ENCODE assay signal across 9 cellular contexts in genomic region chr9:37582548-37583157, GRCh38. TPM values are rescaled to one million over a fixed set of nuclear protein-coding genes. Genes with fewer than 3 reads are reported as not detected.
A peak's percentile ranks its signal among the peaks of the same experiment; 100 is the strongest.
DNase-seq lines count a peak whose midpoint lies in the region; ATAC-seq and TF ChIP-seq lines count a peak whose summit lies in the region.
"Had no signal": no experiment of that assay in that cellular context is flagged by ENCODE, and none has a peak within 500 bp of the region (broad histone marks: within the 10 kb centered on the region; RNA-seq: fewer than 3 reads in every experiment).

No MANE protein-coding gene starts in this region.

- no peaks in the 10 kb centered on the region for H3K9me3 ChIP-seq in upper lobe of right lung

- no peaks in the 10 kb centered on the region for H3K27me3 Mint-ChIP-seq in activated T-cell treated with anti-CD3 and anti-CD28 coated beads, Interleukin-2, amount 50 U/mL, for 4 hours (ENCODE audit: low read depth)
- no peaks in the 10 kb centered on the region for H3K27me3 Mint-ChIP-seq in MCF 10A (ENCODE audit: insufficient read depth, unreplicated experiment)

- H3K4me3 Mint-ChIP-seq in activated T-cell treated with anti-CD3 and anti-CD28 coated beads, Interleukin-2, amount 50 U/mL, for 4 hours: no peak overlapping the region
- no peak overlapping the region for H3K4me3 Mint-ChIP-seq in MCF 10A (ENCODE audit: unreplicated experiment)

- H3K4me1 Mint-ChIP-seq in activated T-cell treated with anti-CD3 and anti-CD28 coated beads, Interleukin-2, amount 50 U/mL, for 4 hours (ENCODE audit: low read depth): peaks cover 9% of the 10 kb centered on the region
- H3K4me1 Mint-ChIP-seq in MCF 10A (ENCODE audit: insufficient read depth, unreplicated experiment): peaks cover 7% of the 10 kb centered on the region

- H3K27me3 ChIP-seq in upper lobe of right lung: no peaks in the 10 kb centered on the region

- no peak overlapping the region for H3K4me3 ChIP-seq in upper lobe of right lung

- H3K36me3 Mint-ChIP-seq in activated T-cell treated with anti-CD3 and anti-CD28 coated beads, Interleukin-2, amount 50 U/mL, for 4 hours (ENCODE audit: insufficient read depth): peaks cover 47% of the 10 kb centered on the region
- H3K36me3 Mint-ChIP-seq in MCF 10A (ENCODE audit: insufficient read depth, unreplicated experiment): peaks cover 66% of the 10 kb centered on the region

- H3K27ac Mint-ChIP-seq in MCF 10A (ENCODE audit: low read depth, unreplicated experiment): no peak overlapping the region

- intact Hi-C loops in MCF 10A (cut with micrococcal nuclease) (loop anchor here (5.0 to 10.0 kb wide), 2 partner anchors 170 to 682 kb away; partner anchors contain the start of gene TRMT10B), left colon (cut with DNase I, micrococcal nuclease) (no loop called here), upper lobe of right lung (cut with DNase I) (no loop called here)

- CTCF ChIA-PET in MCF 10A (lab: Yijun Ruan, JAX): interaction anchor here (0.6 to 2.0 kb wide), 10 partner anchors 8 to 579 kb away, joined by 3 to 11 read pairs (median 4); partner anchors contain the start of gene TOMM5

- TF ChIP-seq CTCF in MCF 10A (IDR thresholded peaks at IDR 0.05; ENCODE audit: unreplicated experiment): peak; percentile 52
- TF ChIP-seq CTCF in upper lobe of right lung (IDR thresholded peaks at IDR 0.05): peak; percentile 71

- DNase-seq in activated T-cell treated with anti-CD3 and anti-CD28 coated beads, Interleukin-2, amount 50 U/mL, for 4 hours: no peak
- no peak for DNase-seq in activated T-cell treated with anti-CD3 and anti-CD28 coated beads, Interleukin-2, amount 50 U/mL, for 48 hours
- DNase-seq in NCI-H2029 treated with DMSO at 0.1 percent for 48 hours (lab: John Stamatoyannopoulos, UW) (peak; percentile 33), MCF 10A (ENCODE audit: unreplicated experiment) (peak; percentile 49), left colon (no peak), upper lobe of right lung (no peak)

- POLR2A ChIA-PET in MCF 10A (lab: Yijun Ruan, JAX): interaction anchor here (0.7 to 1.2 kb wide), 2 partner anchors 97 to 161 kb away, joined by 4 to 7 read pairs; partner anchors contain the start of gene POLR1E

- H3K27ac ChIP-seq in upper lobe of right lung: no peak overlapping the region

- peak; percentile 46 to 62 for ATAC-seq in activated T-cell treated with anti-CD3 and anti-CD28 coated beads, Interleukin-2, amount 50 U/mL, for 4 hours
- ATAC-seq in left colon: peak; percentile 75
- peak; percentile 71 for ATAC-seq in upper lobe of right lung
- ATAC-seq in HG03469 (IDR thresholded peaks at IDR 0.05; ENCODE audit: unreplicated experiment): no peak
- no peak for ATAC-seq in GM21529 (IDR thresholded peaks at IDR 0.05; ENCODE audit: unreplicated experiment)

- no peaks in the 10 kb centered on the region for H3K9me3 Mint-ChIP-seq in activated T-cell treated with anti-CD3 and anti-CD28 coated beads, Interleukin-2, amount 50 U/mL, for 4 hours
- no peaks in the 10 kb centered on the region for H3K9me3 Mint-ChIP-seq in MCF 10A (ENCODE audit: unreplicated experiment)
- H3K9me3 Mint-ChIP-seq: activated naive CD4-positive, alpha-beta T cell treated with anti-CD3 and anti-CD28 coated beads, Interleukin-2, amount 50 U/mL, for 72 hours had no signal

- no peaks in the 10 kb centered on the region for H3K4me1 ChIP-seq in upper lobe of right lung

- BruUV-seq in MCF 10A (replicated peaks; lab: Mats Ljungman, UMichigan): no TSS peak

- H3K36me3 ChIP-seq in upper lobe of right lung: peaks cover 52% of the 10 kb centered on the region

RNA-seq across cellular contexts. Expression of gene FBXO10, which starts 6.5 kb away (rescaled TPM):
- total RNA-seq in activated T-cell treated with anti-CD3 and anti-CD28 coated beads, Interleukin-2, amount 50 U/mL, for 4 hours: 1 to 10 TPM; 1.7 to 2.7 (median 2.5) TPM
- 3.4 and 4.6 TPM in 2 replicates for total RNA-seq in MCF 10A (2022)
- total RNA-seq in left colon: 1 to 10 TPM; 4.0 to 4.4 TPM
- total RNA-seq in upper lobe of right lung: 8.0 TPM

RNA-seq across cellular contexts. Expression of gene TOMM5, which starts 9.7 kb away (rescaled TPM):
- 100 to 1,000 TPM; 212 to 235 (median 212) TPM for total RNA-seq in activated T-cell treated with anti-CD3 and anti-CD28 coated beads, Interleukin-2, amount 50 U/mL, for 4 hours
- 151 and 164 TPM in 2 replicates for total RNA-seq in MCF 10A (2022)
- total RNA-seq in left colon: 10 to 100 TPM; 49.1 to 58.5 TPM
- 60.7 TPM for total RNA-seq in upper lobe of right lung

Comparison
In these comparisons a context has a peak if more than half of its experiments do, and no peak if none do; other contexts are left out.
1. ATAC-seq: peak in activated T-cell treated with anti-CD3 and anti-CD28 coated beads, Interleukin-2, amount 50 U/mL, for 4 hours (2 of 2), left colon (single experiment) and upper lobe of right lung (single experiment); none in HG03469 (single experiment) and GM21529 (single experiment).
2. DNase-seq: peak in NCI-H2029 treated with DMSO at 0.1 percent for 48 hours (single experiment) and MCF 10A (single experiment); none in activated T-cell treated with anti-CD3 and anti-CD28 coated beads, Interleukin-2, amount 50 U/mL, for 4 hours (single experiment), activated T-cell treated with anti-CD3 and anti-CD28 coated beads, Interleukin-2, amount 50 U/mL, for 48 hours (0 of 2), left colon (0 of 2) and upper lobe of right lung (single experiment).